ENCODE assay signal across 16 cellular contexts in genomic region chr20:5890773-5891441, GRCh38. TPM values are rescaled to one million over a fixed set of nuclear protein-coding genes. Genes with fewer than 3 reads are reported as not detected.
DNase-seq lines count a peak whose midpoint lies in the region; ATAC-seq lines count a peak whose summit lies in the region.
"Had no signal": no experiment of that assay in that cellular context is flagged by ENCODE, and none has a peak within 500 bp of the region (broad histone marks: within the 10 kb centered on the region; RNA-seq: fewer than 3 reads in every experiment).

No MANE protein-coding gene starts in this region.

- no peak overlapping the region for H3K27ac Mint-ChIP-seq in activated naive CD4-positive, alpha-beta T cell treated with anti-CD3 and anti-CD28 coated beads, Interleukin-2, amount 50 U/mL, for 72 hours
- H3K27ac Mint-ChIP-seq: CD4-positive, alpha-beta T cell; HFFc6 had no signal

- H3K9me3 Mint-ChIP-seq in activated naive CD4-positive, alpha-beta T cell treated with anti-CD3 and anti-CD28 coated beads, Interleukin-2, amount 50 U/mL, for 72 hours: no peaks in the 10 kb centered on the region
- H3K9me3 Mint-ChIP-seq: CD4-positive, alpha-beta T cell; HFFc6; IgD-negative memory B cell had no signal

- ATAC-seq in Right ventricle myocardium superior (ENCODE audit: poor library complexity): peak; percentile 13
- ATAC-seq in left ventricle myocardium superior: no peak
- ATAC-seq in activated naive CD4-positive, alpha-beta T cell treated with anti-CD3 and anti-CD28 coated beads, Interleukin-2, amount 50 U/mL, for 72 hours: no peak

- intact Hi-C loops in Right ventricle myocardium superior (cut with DNase I) (no loop called here), left ventricle myocardium superior (cut with micrococcal nuclease) (no loop called here)

- no peaks in the 10 kb centered on the region for H3K36me3 Mint-ChIP-seq in activated naive CD4-positive, alpha-beta T cell treated with anti-CD3 and anti-CD28 coated beads, Interleukin-2, amount 50 U/mL, for 72 hours
- H3K36me3 Mint-ChIP-seq: IgD-negative memory B cell had no signal

- DNase-seq in Right ventricle myocardium superior: no peak
- DNase-seq in left ventricle myocardium superior: no peak
- DNase-seq in RPMI7951 (ENCODE audit: low read depth): peak; percentile 59
- DNase-seq in left kidney (ENCODE audit: low read depth, low spot score): peak; percentile 81
- DNase-seq in COLO829 (ENCODE audit: low spot score): no peak
- no peak for DNase-seq in islet precursor cell
- DNase-seq in activated naive CD4-positive, alpha-beta T cell treated with anti-CD3 and anti-CD28 coated beads, Interleukin-2, amount 50 U/mL, for 72 hours (ENCODE audit: low spot score in 2 of 2): no peak
- DNase-seq: ACHN; CD4-positive, alpha-beta T cell; GOT3; HFFc6; NCI-H1436; NCI-H2029 treated with DMSO at 0.1 percent for 48 hours; RPMI8226 had no signal

RNA-seq across cellular contexts. Expression of gene CHGB, which starts 20.4 kb away (rescaled TPM):
- total RNA-seq in Right ventricle myocardium superior: 7.7 TPM
- 11.5 TPM for total RNA-seq in left ventricle myocardium superior
- 0.36 and 0.39 TPM in 2 replicates for total RNA-seq in RPMI7951 (2014; rRNA removed; shearing (Covaris generic))
- under 1 TPM; 0.10 to 0.25 TPM for total RNA-seq in activated naive CD4-positive, alpha-beta T cell treated with anti-CD3 and anti-CD28 coated beads, Interleukin-2, amount 50 U/mL, for 72 hours
- total RNA-seq: NCI-H460 had no signal

RNA-seq across cellular contexts. Expression of gene TRMT6, which starts 59.4 kb away (rescaled TPM):
- total RNA-seq in Right ventricle myocardium superior (5.7 TPM), left ventricle myocardium superior (7.1 TPM)
- total RNA-seq in RPMI7951 (2014; rRNA removed; shearing (Covaris generic)): 20.9 and 21.9 TPM in 2 replicates
- total RNA-seq in activated naive CD4-positive, alpha-beta T cell treated with anti-CD3 and anti-CD28 coated beads, Interleukin-2, amount 50 U/mL, for 72 hours: 10 to 100 TPM; 16.1 to 19.8 TPM

RNA-seq across cellular contexts. Expression of gene MCM8, which starts 59.5 kb away (rescaled TPM):
- total RNA-seq in Right ventricle myocardium superior: 6.6 TPM
- 6.7 TPM for total RNA-seq in left ventricle myocardium superior
- 47.8 and 53.3 TPM in 2 replicates for total RNA-seq in RPMI7951 (2014; rRNA removed; shearing (Covaris generic))
- total RNA-seq in activated naive CD4-positive, alpha-beta T cell treated with anti-CD3 and anti-CD28 coated beads, Interleukin-2, amount 50 U/mL, for 72 hours: 10 to 100 TPM; 38.8 to 62.9 TPM

Comparison
In these comparisons a context has a peak if more than half of its experiments do, and no peak if none do; other contexts are left out.
1. DNase-seq: peak in RPMI7951 (single experiment) and left kidney (single experiment); none in Right ventricle myocardium superior (single experiment), left ventricle myocardium superior (single experiment), COLO829 (single experiment), islet precursor cell (single experiment) and activated naive CD4-positive, alpha-beta T cell treated with anti-CD3 and anti-CD28 coated beads, Interleukin-2, amount 50 U/mL, for 72 hours (0 of 2).